In genomic region chr2:239716009-239716408, GRCh38 we compare ENCODE assay signal across 26 cellular contexts.
"Had no signal": no experiment of that assay in that cellular context is flagged by ENCODE, and none has a peak within 500 bp of the region (broad histone marks: within the 10 kb centered on the region; RNA-seq: fewer than 3 reads in every experiment).

No MANE protein-coding gene starts in this region.

- H3K4me1 Mint-ChIP-seq: activated CD4-positive, alpha-beta T cell treated with anti-CD3 and anti-CD28 coated beads, Interleukin-2, amount 10 ng/mL, durations not matched to agents 24 days and 14 days; activated CD8-positive, alpha-beta memory T cell treated with anti-CD3 and anti-CD28 coated beads, Interleukin-2, amount 10 ng/mL, durations not matched to agents 7 days and 5 days; immature natural killer cell; naive B cell; stimulated activated effector memory CD8-positive, alpha-beta T cell treated with anti-CD3 and anti-CD28 coated beads, Interleukin-12 subunit alpha, Interleukin-12 subunit beta, amount 100 ng/mL, for 72 hours; stimulated activated naive CD8-positive, alpha-beta T cell treated with anti-CD3 and anti-CD28 coated beads, Interleukin-15, amount 100 ng/mL, for 72 hours; T-helper 17 cell had no signal

- ATAC-seq: activated CD8-positive, alpha-beta memory T cell treated with anti-CD3 and anti-CD28 coated beads, Interleukin-2, amount 10 ng/mL, durations not matched to agents 7 days and 5 days; activated CD8-positive, alpha-beta T cell treated with anti-CD3 and anti-CD28 coated beads, Interleukin-2, amount 10 ng/mL, durations not matched to agents 7 days and 5 days; activated naive CD4-positive, alpha-beta T cell treated with anti-CD3 and anti-CD28 coated beads, Interleukin-2, amount 50 U/mL, for 72 hours; esophagus mucosa; SK-N-SH treated with all-trans-retinoic acid at 6 μM for 48 hours; stimulated activated effector memory CD8-positive, alpha-beta T cell treated with anti-CD3 and anti-CD28 coated beads, Interleukin-12 subunit alpha, Interleukin-12 subunit beta, amount 100 ng/mL, for 72 hours; stimulated activated naive CD8-positive, alpha-beta T cell treated with anti-CD3 and anti-CD28 coated beads, Interleukin-15, amount 100 ng/mL, for 72 hours; T-helper 17 cell; upper lobe of right lung had no signal

- H3K27ac ChIP-seq: cardiac muscle cell, thyroid gland, upper lobe of right lung, WERI-Rb-1 had no signal

- H3K36me3 ChIP-seq: cardiac muscle cell, thyroid gland, upper lobe of right lung, WERI-Rb-1 had no signal

- DNase-seq: activated CD4-positive, alpha-beta T cell treated with anti-CD3 and anti-CD28 coated beads, Interleukin-2, amount 10 ng/mL, durations not matched to agents 24 days and 14 days; activated CD4-positive, CD25-positive, alpha-beta regulatory T cell treated with anti-CD3 and anti-CD28 coated beads, Interleukin-2, amount 50 U/mL, for 72 hours; activated CD8-positive, alpha-beta memory T cell treated with anti-CD3 and anti-CD28 coated beads, Interleukin-2, amount 10 ng/mL, durations not matched to agents 7 days and 5 days; activated CD8-positive, alpha-beta T cell treated with anti-CD3 and anti-CD28 coated beads, Interleukin-2, amount 10 ng/mL, durations not matched to agents 7 days and 5 days; activated naive CD4-positive, alpha-beta T cell; activated T-cell treated with anti-CD3 and anti-CD28 coated beads, Interleukin-2, amount 50 U/mL, for 48 hours; immature natural killer cell; kidney; naive B cell; stimulated activated CD4-positive, alpha-beta T cell treated with anti-CD3 and anti-CD28 coated beads, Interleukin-12 subunit alpha, Interleukin-12 subunit beta, amount 100 ng/mL, for 4 hours; stimulated activated CD4-positive, alpha-beta T cell treated with anti-CD3 and anti-CD28 coated beads, Interleukin-4, amount 100 ng/mL, for 1 hour; stimulated activated naive CD8-positive, alpha-beta T cell treated with anti-CD3 and anti-CD28 coated beads, Interleukin-15, amount 100 ng/mL, for 72 hours; T-helper 17 cell; T1000; WERI-Rb-1 had no signal

- H3K27me3 ChIP-seq: cardiac muscle cell, thyroid gland, upper lobe of right lung had no signal

- H3K9me3 ChIP-seq: thyroid gland, upper lobe of right lung had no signal

- H3K4me3 ChIP-seq: cardiac muscle cell, skin epidermis, thyroid gland, upper lobe of right lung had no signal

- H3K27ac Mint-ChIP-seq: activated CD4-positive, alpha-beta T cell treated with anti-CD3 and anti-CD28 coated beads, Interleukin-2, amount 10 ng/mL, durations not matched to agents 24 days and 14 days; activated CD8-positive, alpha-beta memory T cell treated with anti-CD3 and anti-CD28 coated beads, Interleukin-2, amount 10 ng/mL, durations not matched to agents 7 days and 5 days; activated CD8-positive, alpha-beta T cell treated with anti-CD3 and anti-CD28 coated beads, Interleukin-2, amount 10 ng/mL, durations not matched to agents 7 days and 5 days; endodermal cell; immature natural killer cell; stimulated activated effector memory CD8-positive, alpha-beta T cell treated with anti-CD3 and anti-CD28 coated beads, Interleukin-12 subunit alpha, Interleukin-12 subunit beta, amount 100 ng/mL, for 72 hours; stimulated activated naive CD8-positive, alpha-beta T cell treated with anti-CD3 and anti-CD28 coated beads, Interleukin-15, amount 100 ng/mL, for 72 hours; T-helper 17 cell had no signal

- H3K4me3 Mint-ChIP-seq: activated CD4-positive, alpha-beta T cell treated with anti-CD3 and anti-CD28 coated beads, Interleukin-2, amount 10 ng/mL, durations not matched to agents 24 days and 14 days; activated CD8-positive, alpha-beta memory T cell treated with anti-CD3 and anti-CD28 coated beads, Interleukin-2, amount 10 ng/mL, durations not matched to agents 7 days and 5 days; activated CD8-positive, alpha-beta T cell treated with anti-CD3 and anti-CD28 coated beads, Interleukin-2, amount 10 ng/mL, durations not matched to agents 7 days and 5 days; endodermal cell; immature natural killer cell; mesothelial cell of epicardium; naive B cell; neural crest cell; stimulated activated effector memory CD8-positive, alpha-beta T cell treated with anti-CD3 and anti-CD28 coated beads, Interleukin-12 subunit alpha, Interleukin-12 subunit beta, amount 100 ng/mL, for 72 hours; stimulated activated naive CD8-positive, alpha-beta T cell treated with anti-CD3 and anti-CD28 coated beads, Interleukin-15, amount 100 ng/mL, for 72 hours; T-helper 17 cell had no signal

- H3K4me1 ChIP-seq: upper lobe of right lung had no signal

- H3K36me3 Mint-ChIP-seq: activated CD8-positive, alpha-beta memory T cell treated with anti-CD3 and anti-CD28 coated beads, Interleukin-2, amount 10 ng/mL, durations not matched to agents 7 days and 5 days; mesothelial cell of epicardium; stimulated activated effector memory CD8-positive, alpha-beta T cell treated with anti-CD3 and anti-CD28 coated beads, Interleukin-12 subunit alpha, Interleukin-12 subunit beta, amount 100 ng/mL, for 72 hours had no signal
